Comparison of ENCODE assay signal across 9 cellular contexts in the genomic region with DNA sequence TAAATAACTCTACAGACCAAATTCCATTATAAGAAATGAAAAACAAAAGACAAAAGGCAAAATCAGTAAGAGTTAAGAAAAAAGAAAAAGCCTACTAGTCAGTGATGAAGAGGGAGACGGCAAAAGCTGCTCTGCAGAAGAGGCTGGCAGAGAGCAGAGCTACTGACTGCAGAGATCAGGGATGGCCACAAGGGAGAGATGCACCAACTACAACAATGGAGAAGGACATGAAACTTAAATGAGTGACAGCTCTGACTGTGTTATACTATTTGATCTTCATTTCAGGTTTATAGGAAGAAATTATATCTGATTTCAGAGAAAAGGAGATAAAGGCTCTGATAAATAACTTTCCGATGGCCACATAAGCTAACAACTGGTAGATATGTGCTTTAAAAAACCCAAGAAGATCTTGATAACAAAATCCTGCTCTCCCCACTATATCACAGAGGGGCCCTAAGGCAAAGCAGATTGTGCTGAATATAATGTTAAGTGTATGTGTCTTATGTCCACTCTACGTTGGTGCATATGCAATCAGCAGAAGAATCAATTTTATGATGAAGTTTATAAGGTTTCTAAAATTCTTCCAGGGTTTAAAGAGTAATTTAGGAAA. TPM values are rescaled to one million over a fixed set of nuclear protein-coding genes. Genes with fewer than 3 reads are reported as not detected.
A peak's percentile ranks its signal among the peaks of the same experiment; 100 is the strongest.
DNase-seq lines count a peak whose midpoint lies in the region; ATAC-seq and TF ChIP-seq lines count a peak whose summit lies in the region.
"Had no signal": no experiment of that assay in that cellular context is flagged by ENCODE, and none has a peak within 500 bp of the region (broad histone marks: within the 10 kb centered on the region; RNA-seq: fewer than 3 reads in every experiment).

No MANE protein-coding gene starts in this region.

- DNase-seq in ACHN (peak; percentile 28), chondrocyte (ENCODE audit: low spot score) (no peak), myocyte (ENCODE audit: low read depth) (peak; percentile 20), NCI-H748 treated with DMSO at 0.1 percent for 48 hours (lab: John Stamatoyannopoulos, UW) (no peak), NCI-H128 (lab: John Stamatoyannopoulos, UW; ENCODE audit: unreplicated experiment) (no peak), DMS 273 (lab: John Stamatoyannopoulos, UW; ENCODE audit: unreplicated experiment) (no peak)

- no peak overlapping the region for H3K4me3 Mint-ChIP-seq in chondrocyte (ENCODE audit: unreplicated experiment)

- H3K27ac Mint-ChIP-seq in chondrocyte (ENCODE audit: unreplicated experiment) = no peak overlapping the region

- peak; percentile 40 for TF ChIP-seq CTCF in Loucy (conservative IDR thresholded peaks at IDR 0.05; ENCODE audit: low read length)
- peak; percentile 68 for TF ChIP-seq CTCF in chondrocyte (IDR thresholded peaks at IDR 0.05)

- H3K4me1 ChIP-seq in Loucy (ENCODE audit: insufficient read depth, low read length, poor library complexity, severe bottlenecking) = no peaks in the 10 kb centered on the region

- peaks cover 8% of the 10 kb centered on the region for H4K20me1 ChIP-seq in Loucy (ENCODE audit: insufficient read depth, low read length, poor library complexity, severe bottlenecking)

- no peak overlapping the region for H3K9ac ChIP-seq in Loucy (ENCODE audit: low read depth, low read length, poor library complexity, severe bottlenecking)

- no peaks in the 10 kb centered on the region for H3K9me3 ChIP-seq in Loucy (ENCODE audit: insufficient read depth, low read depth, low read length)

- no peaks in the 10 kb centered on the region for H3K4me1 Mint-ChIP-seq in chondrocyte (ENCODE audit: low read depth)

- no peaks in the 10 kb centered on the region for H3K9me3 Mint-ChIP-seq in chondrocyte (ENCODE audit: low read depth)

- ATAC-seq in GM18502 (IDR thresholded peaks at IDR 0.05; ENCODE audit: poor library complexity, unreplicated experiment) = peak; percentile 78

- H2AFZ ChIP-seq in Loucy (ENCODE audit: low read length) = no peak overlapping the region

- H3K9me2 ChIP-seq in Loucy (replicated peaks; ENCODE audit: low read depth, low read length) = no peaks in the 10 kb centered on the region

- no peaks in the 10 kb centered on the region for H3K79me2 ChIP-seq in Loucy (ENCODE audit: insufficient read depth, low read length)

- H3K27me3 Mint-ChIP-seq in chondrocyte (ENCODE audit: low read depth) = no peaks in the 10 kb centered on the region

- H3K27me3 ChIP-seq in Loucy (ENCODE audit: insufficient read depth, low read length, poor library complexity, severe bottlenecking) = no peaks in the 10 kb centered on the region

- peaks cover 16% of the 10 kb centered on the region for H3K36me3 Mint-ChIP-seq in chondrocyte (ENCODE audit: low read depth)

- no peak overlapping the region for H3K4me3 ChIP-seq in Loucy (ENCODE audit: low read length, poor library complexity, severe bottlenecking)
- H3K4me3 ChIP-seq: skin epidermis had no signal

- no peaks in the 10 kb centered on the region for H3F3A ChIP-seq in Loucy (ENCODE audit: low read depth)

- H3K36me3 ChIP-seq in Loucy (ENCODE audit: insufficient read depth, low read length) = peaks cover 65% of the 10 kb centered on the region

- in situ Hi-C loops in ACHN (cut with HindIII; ENCODE audit: low pct_ligation_motif_present, low pct_unique_long_range_greater_than_20kb, low sequenced_read_pairs) = no loop called here

- no peak overlapping the region for H3K4me2 ChIP-seq in Loucy (ENCODE audit: low read depth, low read length, poor library complexity, severe bottlenecking)

RNA-seq across cellular contexts. Expression of gene COX18, which starts 58.4 kb away (rescaled TPM):
- total RNA-seq in chondrocyte (13.2 to 18.6 TPM (median 14.5 TPM) in 3 replicates), myocyte (25.4 and 30.1 TPM in 2 replicates)
- 11.9 TPM for polyA plus RNA-seq in myocyte (2012)

Comparison
In these comparisons a context has a peak if more than half of its experiments do, and no peak if none do; other contexts are left out.
1. DNase-seq: peak in ACHN (single experiment) and myocyte (single experiment); none in chondrocyte (single experiment), NCI-H748 treated with DMSO at 0.1 percent for 48 hours (single experiment), NCI-H128 (single experiment) and DMS 273 (single experiment).